ENCODE assay signal across 19 cellular contexts in genomic region chr18:45749918-45750689, GRCh38. TPM values are rescaled to one million over a fixed set of nuclear protein-coding genes. Genes with fewer than 3 reads are reported as not detected.
A peak's percentile ranks its signal among the peaks of the same experiment; 100 is the strongest.
DNase-seq lines count a peak whose midpoint lies in the region; ATAC-seq and TF ChIP-seq lines count a peak whose summit lies in the region.
"Had no signal": no experiment of that assay in that cellular context is flagged by ENCODE, and none has a peak within 500 bp of the region (broad histone marks: within the 10 kb centered on the region; RNA-seq: fewer than 3 reads in every experiment).

No MANE protein-coding gene starts in this region.

- H3K27me3 Mint-ChIP-seq in H9 (ENCODE audit: low read depth): no peaks in the 10 kb centered on the region; the same call in none of the 2 replicates
- H3K27me3 Mint-ChIP-seq: natural killer cell treated with Interleukin-12 subunit alpha and Interleukin-12 subunit beta and Interleukin-15 and Interleukin-18, amount 100 ng/mL, for 72 hours; T-helper 17 cell had no signal

- H3K14ac ChIP-seq in H9 (ENCODE audit: insufficient read depth, low read length): no peak overlapping the region

- no peak for DNase-seq in GM12865 (ENCODE audit: low read depth)
- DNase-seq in iris pigment epithelial cell (ENCODE audit: low read depth): peak; percentile 33
- DNase-seq in epidermal melanocyte (ENCODE audit: insufficient read length, low spot score): no peak
- DNase-seq in H9: no peak
- DNase-seq in C1 segment of cervical spinal cord (lab: John Stamatoyannopoulos, UW): no peak
- DNase-seq: activated CD4-positive, CD25-positive, alpha-beta regulatory T cell; dermis blood vessel endothelial cell; MV-4-11; NCI-H2081; NK-92 treated with Interleukin-12 subunit alpha and Interleukin-12 subunit beta, amount 100 ng/mL, for 24 hours; stimulated activated CD4-positive, alpha-beta T cell treated with anti-CD3 and anti-CD28 coated beads, Interleukin-15, amount 100 ng/mL, for 24 hours; T-helper 17 cell had no signal

- no peak overlapping the region for H2BK120ac ChIP-seq in H9 (ENCODE audit: low read depth, low read length, poor library complexity, severe bottlenecking)

- peak overlapping the region; percentile 4; the same call in 1 of the 2 replicates for H3K4me3 ChIP-seq in GM12865 (ENCODE audit: low read depth, low read length)
- H3K4me3 ChIP-seq: prostate gland, vagina had no signal

- no peak overlapping the region for H3K56ac ChIP-seq in H9 (ENCODE audit: insufficient read length, low read depth, low read length)

- H3K4ac ChIP-seq in H9 (ENCODE audit: low read depth, low read length): no peak overlapping the region

- peaks cover 3 to 14% (median 4%) of the 10 kb centered on the region in 3 experiments; a peak in 5 of 7 replicates for H3K36me3 Mint-ChIP-seq in H9 (ENCODE audit: insufficient read depth in 1 of 3, low read depth in 3 of 3)
- H3K36me3 Mint-ChIP-seq: natural killer cell treated with Interleukin-12 subunit alpha and Interleukin-12 subunit beta and Interleukin-15 and Interleukin-18, amount 100 ng/mL, for 72 hours had no signal

- H3K79me2 ChIP-seq in H9 (ENCODE audit: insufficient read depth, low read length): no peaks in the 10 kb centered on the region

- H3K27ac ChIP-seq in H9 (ENCODE audit: insufficient read length, low read depth, low read length): no peak overlapping the region
- H3K27ac ChIP-seq: prostate gland, vagina had no signal

- peak; percentile 67 for ATAC-seq in GM19372 (IDR thresholded peaks at IDR 0.05; ENCODE audit: low read depth, unreplicated experiment)
- peak; percentile 53 for ATAC-seq in HG03442 (IDR thresholded peaks at IDR 0.05; ENCODE audit: unreplicated experiment)
- no peak for ATAC-seq in GM18498 (IDR thresholded peaks at IDR 0.05; ENCODE audit: unreplicated experiment)
- ATAC-seq: natural killer cell treated with Interleukin-12 subunit alpha and Interleukin-12 subunit beta and Interleukin-15 and Interleukin-18, amount 100 ng/mL, for 72 hours; T-helper 17 cell had no signal

- H3K4me1 Mint-ChIP-seq in H9: peaks cover 0 to 5% of the 10 kb centered on the region in 2 experiments; a peak in 2 of 4 replicates

- no peak overlapping the region for H4K8ac ChIP-seq in H9 (replicated peaks; ENCODE audit: insufficient read length, low read depth, low read length)

- H3K9ac ChIP-seq in H9 (ENCODE audit: extremely low read depth, insufficient read length, low read length): no peak overlapping the region

- H2BK5ac ChIP-seq in H9 (ENCODE audit: insufficient read length, low read length): no peak overlapping the region

- H4K20me1 ChIP-seq in H9 (ENCODE audit: control insufficient read depth, insufficient read depth, insufficient read length): no peaks in the 10 kb centered on the region

- no peak overlapping the region for H4K5ac ChIP-seq in H9 (ENCODE audit: insufficient read length, low read depth, low read length)

- no CpG with 5 or more reads among the region's 6 CpGs for WGBS in H9 (ENCODE audit: extremely low coverage, insufficient read length, low lambda C conversion rate)

- no peak overlapping the region for H3K23ac ChIP-seq in H9 (ENCODE audit: insufficient read length, low read depth, low read length)

- H2BK20ac ChIP-seq in H9 (ENCODE audit: low read depth, low read length, poor library complexity, severe bottlenecking): no peak overlapping the region

- no peak overlapping the region for H2AFZ ChIP-seq in H9 (ENCODE audit: low read length)

- H3K4me3 Mint-ChIP-seq in H9: no peak overlapping the region
- H3K4me3 Mint-ChIP-seq: natural killer cell treated with Interleukin-12 subunit alpha and Interleukin-12 subunit beta and Interleukin-15 and Interleukin-18, amount 100 ng/mL, for 72 hours; T-helper 17 cell had no signal

- no peaks in the 10 kb centered on the region for H3K9me3 ChIP-seq in H9 (ENCODE audit: control insufficient read depth, low read depth, low read length)
- H3K9me3 ChIP-seq: prostate gland, vagina had no signal

- no peak overlapping the region for H2BK15ac ChIP-seq in H9 (ENCODE audit: low read depth, low read length)

- no peak overlapping the region for H3T11ph ChIP-seq in H9 (ENCODE audit: low read length)

- no peak overlapping the region for H3K18ac ChIP-seq in H9 (ENCODE audit: insufficient read length, low read depth, low read length)

- H3K79me1 ChIP-seq in H9 (ENCODE audit: insufficient read depth, low read depth, low read length, poor library complexity, severe bottlenecking): no peaks in the 10 kb centered on the region

- H3K4me2 ChIP-seq in H9 (ENCODE audit: insufficient read depth, insufficient read length, low read length): no peak overlapping the region

- no peak overlapping the region for H2AK5ac ChIP-seq in H9 (ENCODE audit: insufficient read length, low read length)

- H2BK12ac ChIP-seq in H9 (ENCODE audit: insufficient read length, low read depth, low read length): no peak overlapping the region

- no peaks in the 10 kb centered on the region for H3K27me3 ChIP-seq in H9 (ENCODE audit: insufficient read depth, low read length)
- H3K27me3 ChIP-seq: vagina had no signal

- H3K23me2 ChIP-seq in H9 (ENCODE audit: insufficient read length, low read depth, low read length, poor library complexity, severe bottlenecking): no peaks in the 10 kb centered on the region

- H3K9me3 Mint-ChIP-seq in H9: peaks cover 0 to 4% of the 10 kb centered on the region in 2 experiments; a peak in 1 of 5 replicates
- H3K9me3 Mint-ChIP-seq: natural killer cell treated with Interleukin-12 subunit alpha and Interleukin-12 subunit beta and Interleukin-15 and Interleukin-18, amount 100 ng/mL, for 72 hours had no signal

- no peaks in the 10 kb centered on the region for H3K4me1 ChIP-seq in H9 (ENCODE audit: insufficient read depth, low read length)
- H3K4me1 ChIP-seq: vagina had no signal

- no peak for TF ChIP-seq CTCF in GM12865 (IDR thresholded peaks at IDR 0.05; ENCODE audit: insufficient read depth, low read depth, low read length, missing control alignments)
- TF ChIP-seq CTCF in H9 (conservative IDR thresholded peaks at IDR 0.05): no peak

- H4K91ac ChIP-seq in H9 (ENCODE audit: insufficient read length, low read depth, low read length): no peak overlapping the region

- H3K27ac Mint-ChIP-seq in H9: no peak overlapping the region
- H3K27ac Mint-ChIP-seq: natural killer cell treated with Interleukin-12 subunit alpha and Interleukin-12 subunit beta and Interleukin-15 and Interleukin-18, amount 100 ng/mL, for 72 hours; T-helper 17 cell had no signal

RNA-seq across cellular contexts. Expression of gene SLC14A1, which starts 26.1 kb away (rescaled TPM):
- total RNA-seq in H9 (2021): not detected in 2 replicates
- total RNA-seq: dermis blood vessel endothelial cell, lung microvascular endothelial cell had no signal
